Comparison of ENCODE assay signal across 13 cellular contexts in the genomic region with DNA sequence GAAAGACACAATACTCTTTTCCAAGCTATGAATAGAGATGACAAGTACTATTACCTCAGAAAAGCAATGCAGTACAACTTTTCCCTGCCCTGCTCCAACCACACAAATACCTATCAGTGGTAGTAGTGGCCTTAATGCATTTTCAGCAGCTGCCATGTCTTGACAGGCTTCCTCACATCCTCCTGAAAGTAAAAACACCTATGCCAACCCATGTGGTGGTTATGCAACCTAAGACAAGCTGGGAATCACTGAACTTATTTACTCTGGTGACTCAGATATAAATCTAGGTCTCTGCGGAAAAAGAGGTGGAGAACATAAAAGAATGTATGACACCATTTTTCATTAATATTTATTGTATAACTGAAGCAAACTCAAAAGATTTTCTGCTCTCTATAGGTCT. TPM values are rescaled to one million over a fixed set of nuclear protein-coding genes. Genes with fewer than 3 reads are reported as not detected.
DNase-seq lines count a peak whose midpoint lies in the region; ATAC-seq and TF ChIP-seq lines count a peak whose summit lies in the region.
"Had no signal": no experiment of that assay in that cellular context is flagged by ENCODE, and none has a peak within 500 bp of the region (broad histone marks: within the 10 kb centered on the region; RNA-seq: fewer than 3 reads in every experiment).

No MANE protein-coding gene starts in this region.

- no peak overlapping the region for H3K9ac ChIP-seq in fibroblast of lung (ENCODE audit: insufficient read depth, low read length)

- H3K9me3 ChIP-seq in fibroblast of lung (ENCODE audit: control insufficient read depth, insufficient read depth, low read depth, low read length), result no peaks in the 10 kb centered on the region

- H3K27ac Mint-ChIP-seq in osteocyte (ENCODE audit: unreplicated experiment), result peak overlapping the region; percentile 8
- H3K27ac Mint-ChIP-seq: activated naive CD4-positive, alpha-beta T cell treated with anti-CD3 and anti-CD28 coated beads for 36 hours; stimulated activated effector memory CD8-positive, alpha-beta T cell treated with anti-CD3 and anti-CD28 coated beads, Interleukin-12 subunit alpha, Interleukin-12 subunit beta, amount 100 ng/mL, for 72 hours had no signal

- peaks cover 4% of the 10 kb centered on the region for H4K20me1 ChIP-seq in fibroblast of lung (ENCODE audit: control insufficient read depth, extremely low read depth, insufficient read depth, low read length)

- H3K36me3 Mint-ChIP-seq in osteocyte (ENCODE audit: unreplicated experiment), result no peaks in the 10 kb centered on the region
- H3K36me3 Mint-ChIP-seq: stimulated activated effector memory CD8-positive, alpha-beta T cell treated with anti-CD3 and anti-CD28 coated beads, Interleukin-12 subunit alpha, Interleukin-12 subunit beta, amount 100 ng/mL, for 72 hours had no signal

- H3K4me1 Mint-ChIP-seq in osteocyte (ENCODE audit: unreplicated experiment), result peaks cover 33% of the 10 kb centered on the region
- H3K4me1 Mint-ChIP-seq: stimulated activated effector memory CD8-positive, alpha-beta T cell treated with anti-CD3 and anti-CD28 coated beads, Interleukin-12 subunit alpha, Interleukin-12 subunit beta, amount 100 ng/mL, for 72 hours had no signal

- H3K4me3 ChIP-seq in fibroblast of lung (replicated peaks in 1 of 4; ENCODE audit: control extremely low read depth in 1 of 4, insufficient read depth in 1 of 4, low read depth in 3 of 4, low read length in 4 of 4), result no peak overlapping the region

- no peaks in the 10 kb centered on the region for H3K4me1 ChIP-seq in fibroblast of lung (ENCODE audit: control insufficient read depth, extremely low read depth, insufficient read depth, low read length)

- no peak overlapping the region for H3K4me2 ChIP-seq in fibroblast of lung (ENCODE audit: extremely low read depth, insufficient read depth, low read length)

- DNase-seq in Daoy (ENCODE audit: low read depth) (peak; percentile 9), RWPE1 (ENCODE audit: low spot score) (peak; percentile 85), fibroblast of lung (ENCODE audit: low read depth in 2 of 2) (peak; percentile 35 to 92), osteocyte (ENCODE audit: extremely low spot score, unreplicated experiment) (no peak), NCI-H524 (lab: John Stamatoyannopoulos, UW) (no peak), sciatic nerve (ENCODE audit: low spot score) (no peak), NCI-H146 treated with DMSO at 0.1 percent for 48 hours (lab: John Stamatoyannopoulos, UW; ENCODE audit: unreplicated experiment) (no peak)
- DNase-seq: activated CD4-positive, alpha-beta T cell treated with anti-CD3 and anti-CD28 coated beads, Interleukin-2, amount 50 U/mL, for 4 hours; activated naive CD4-positive, alpha-beta T cell treated with anti-CD3 and anti-CD28 coated beads for 36 hours; left ventricle myocardium superior; NCI-H2029 treated with DMSO at 0.1 percent for 48 hours had no signal

- ATAC-seq in sciatic nerve (no peak), HG02678 (IDR thresholded peaks at IDR 0.05; ENCODE audit: unreplicated experiment) (no peak)
- ATAC-seq: left ventricle myocardium superior; stimulated activated effector memory CD8-positive, alpha-beta T cell treated with anti-CD3 and anti-CD28 coated beads, Interleukin-12 subunit alpha, Interleukin-12 subunit beta, amount 100 ng/mL, for 72 hours had no signal

- peaks cover 79% of the 10 kb centered on the region for H3K79me2 ChIP-seq in fibroblast of lung (ENCODE audit: control insufficient read depth, insufficient read depth, low read length)

- H3K4me3 Mint-ChIP-seq in osteocyte (ENCODE audit: unreplicated experiment), result no peak overlapping the region
- H3K4me3 Mint-ChIP-seq: activated naive CD4-positive, alpha-beta T cell treated with anti-CD3 and anti-CD28 coated beads for 36 hours; stimulated activated effector memory CD8-positive, alpha-beta T cell treated with anti-CD3 and anti-CD28 coated beads, Interleukin-12 subunit alpha, Interleukin-12 subunit beta, amount 100 ng/mL, for 72 hours had no signal

- no peaks in the 10 kb centered on the region for H3K9me3 Mint-ChIP-seq in osteocyte (ENCODE audit: unreplicated experiment)
- H3K9me3 Mint-ChIP-seq: activated naive CD4-positive, alpha-beta T cell treated with anti-CD3 and anti-CD28 coated beads for 36 hours had no signal

- POLR2A ChIA-PET in RWPE1 (lab: Yijun Ruan, JAX; ENCODE audit: low non-redundant PET), result interaction anchor here (0.6 to 0.7 kb wide), 2 partner anchors 14 to 171 kb away, joined by 3 to 21 read pairs; a partner anchor contains a TSS

- H3K27me3 ChIP-seq in fibroblast of lung (ENCODE audit: control insufficient read depth, insufficient read depth, low read length), result no peaks in the 10 kb centered on the region

- no peak overlapping the region for H2AFZ ChIP-seq in fibroblast of lung (ENCODE audit: low read length)

- CTCF ChIA-PET in RWPE1 (lab: Yijun Ruan, JAX), result interaction anchor here (0.6 kb wide), 1 partner anchor 53 kb away, joined by 5 read pairs; no protein-coding TSS in a partner anchor

- TF ChIP-seq CTCF in RWPE1 (conservative IDR thresholded peaks at IDR 0.05; ENCODE audit: low read depth) (no peak), fibroblast of lung (conservative IDR thresholded peaks at IDR 0.05 in 1 of 2, IDR thresholded peaks at IDR 0.05 in 1 of 2; ENCODE audit: low read depth in 1 of 2, low read length in 2 of 2) (no peak), osteocyte (IDR thresholded peaks at IDR 0.05) (no peak)

- no peaks in the 10 kb centered on the region for H3K36me3 ChIP-seq in fibroblast of lung (ENCODE audit: control insufficient read depth, insufficient read depth, low read length)

- intact Hi-C loops in sciatic nerve (cut with DNase I), result no loop called here

- H3K27ac ChIP-seq in RWPE1 (no peak overlapping the region), fibroblast of lung (ENCODE audit: insufficient read depth, low read length) (no peak overlapping the region)

- H3K27me3 Mint-ChIP-seq in osteocyte (ENCODE audit: unreplicated experiment), result no peaks in the 10 kb centered on the region

RNA-seq across cellular contexts. Expression of a gene that starts 14.5 kb away (rescaled TPM):
- total RNA-seq in Daoy (2014; rRNA removed; shearing (Covaris generic)), result 5.1 and 6.3 TPM in 2 replicates
- 64.5 and 88.8 TPM in 2 replicates for total RNA-seq in fibroblast of lung
- polyA plus RNA-seq in fibroblast of lung, result 23.1 and 26.8 TPM in 2 replicates
- polyA plus RNA-seq in fibroblast of lung (2012), result 11.5 and 15.8 TPM in 2 replicates
- polyA minus RNA-seq in fibroblast of lung (ENCODE audit: low replicate concordance), result 59.6 and 66.6 TPM in 2 replicates
- 86.9 and 91.4 TPM in 2 replicates for total RNA-seq in osteocyte
- 139 TPM for total RNA-seq in sciatic nerve

Comparison
In these comparisons a context has a peak if more than half of its experiments do, and no peak if none do; other contexts are left out.
1. DNase-seq: peak in Daoy (single experiment), RWPE1 (single experiment) and fibroblast of lung (2 of 2); none in osteocyte (single experiment), NCI-H524 (0 of 2), sciatic nerve (single experiment) and NCI-H146 treated with DMSO at 0.1 percent for 48 hours (single experiment).